Comparison of ENCODE assay signal across 16 cellular contexts in genomic region chr11:70672991-70673670, GRCh38.
A peak's percentile ranks its signal among the peaks of the same experiment; 100 is the strongest.
DNase-seq lines count a peak whose midpoint lies in the region; ATAC-seq and TF ChIP-seq lines count a peak whose summit lies in the region.
"Had no signal": no experiment of that assay in that cellular context is flagged by ENCODE, and none has a peak within 500 bp of the region (broad histone marks: within the 10 kb centered on the region; RNA-seq: fewer than 3 reads in every experiment).

No MANE protein-coding gene starts in this region.

- peak; percentile 16 for DNase-seq in NCI-H82 (lab: John Stamatoyannopoulos, UW)
- no peak for DNase-seq in NCI-H82 treated with DMSO at 0.1 percent for 48 hours (lab: John Stamatoyannopoulos, UW; ENCODE audit: unreplicated experiment)
- peak; percentile 19 for DNase-seq in lower lobe of right lung
- DNase-seq in neural crest cell (ENCODE audit: low read depth, low spot score), result no peak
- no peak for DNase-seq in MV-4-11 (lab: John Stamatoyannopoulos, UW)
- no peak for DNase-seq in GM19240 (ENCODE audit: insufficient read length, low spot score)
- DNase-seq: Calu3; CD8-positive, alpha-beta T cell; DMS79 treated with DMSO at 0.1 percent for 48 hours; GF-D8; HCEC 1CT had no signal

- H3K4me3 Mint-ChIP-seq in neural crest cell, result no peak overlapping the region
- H3K4me3 Mint-ChIP-seq: B cell; CD8-positive, alpha-beta T cell had no signal

- H3K4me1 ChIP-seq in lower lobe of right lung, result no peaks in the 10 kb centered on the region
- H3K4me1 ChIP-seq: A549 had no signal

- H3K9me3 ChIP-seq in lower lobe of right lung, result no peaks in the 10 kb centered on the region
- H3K9me3 ChIP-seq: A549; BLaER1 treated with 17β-estradiol and CSF1 and Interleukin-3, amounts not matched to agents 10 nM and 100 nM had no signal

- H3K27me3 ChIP-seq in lower lobe of right lung (ENCODE audit: low read depth), result no peaks in the 10 kb centered on the region

- ATAC-seq in lower lobe of right lung (no peak), GM21526 (IDR thresholded peaks at IDR 0.05; ENCODE audit: low FRiP score, unreplicated experiment) (no peak)
- ATAC-seq: CD8-positive, alpha-beta T cell had no signal

- no peak for TF ChIP-seq CTCF in lower lobe of right lung (IDR thresholded peaks at IDR 0.05)
- no peak for TF ChIP-seq CTCF in neural crest cell (conservative IDR thresholded peaks at IDR 0.05)

- no peak overlapping the region for H3K27ac ChIP-seq in lower lobe of right lung
- H3K27ac ChIP-seq: 22Rv1; A549; BLaER1 treated with 17β-estradiol and CSF1 and Interleukin-3, amounts not matched to agents 10 nM and 100 nM had no signal

- H3K9me3 Mint-ChIP-seq in neural crest cell, result no peaks in the 10 kb centered on the region
- H3K9me3 Mint-ChIP-seq: CD8-positive, alpha-beta T cell had no signal

- H3K4me1 Mint-ChIP-seq in neural crest cell, result peaks cover 5% of the 10 kb centered on the region
- H3K4me1 Mint-ChIP-seq: B cell had no signal

- H3K27ac Mint-ChIP-seq in neural crest cell (ENCODE audit: unreplicated experiment), result peak overlapping the region; percentile 27
- H3K27ac Mint-ChIP-seq: B cell; CD8-positive, alpha-beta T cell had no signal

- no peaks in the 10 kb centered on the region for H3K36me3 Mint-ChIP-seq in neural crest cell (ENCODE audit: low read depth)
- H3K36me3 Mint-ChIP-seq: CD8-positive, alpha-beta T cell had no signal

- H3K36me3 ChIP-seq in lower lobe of right lung, result no peaks in the 10 kb centered on the region
- H3K36me3 ChIP-seq: BLaER1 treated with 17β-estradiol and CSF1 and Interleukin-3, amounts not matched to agents 10 nM and 100 nM had no signal

- H3K27me3 Mint-ChIP-seq in neural crest cell (ENCODE audit: low read depth), result no peaks in the 10 kb centered on the region

- intact Hi-C loops in lower lobe of right lung (cut with DNase I), result no loop called here

- no peak overlapping the region for H3K4me3 ChIP-seq in lower lobe of right lung
- H3K4me3 ChIP-seq: A549; BLaER1 treated with 17β-estradiol and CSF1 and Interleukin-3, amounts not matched to agents 10 nM and 100 nM had no signal

Comparison
In these comparisons a context has a peak if more than half of its experiments do, and no peak if none do; other contexts are left out.
1. DNase-seq: peak in NCI-H82 (single experiment) and lower lobe of right lung (single experiment); none in NCI-H82 treated with DMSO at 0.1 percent for 48 hours (single experiment), neural crest cell (single experiment), MV-4-11 (single experiment) and GM19240 (single experiment).